17 cellular contexts compared by ENCODE assay signal in genomic region chr12:82144505-82144904, GRCh38.
"Had no signal": no experiment of that assay in that cellular context is flagged by ENCODE, and none has a peak within 500 bp of the region (broad histone marks: within the 10 kb centered on the region; RNA-seq: fewer than 3 reads in every experiment).

No MANE protein-coding gene starts in this region.

- H3K9me3 ChIP-seq: adrenal gland, gastroesophageal sphincter, heart left ventricle, prostate gland, right atrium auricular region, thyroid gland had no signal

- H3K27me3 ChIP-seq: adrenal gland, gastroesophageal sphincter, heart left ventricle, right atrium auricular region, thyroid gland had no signal

- H3K4me3 ChIP-seq: adrenal gland, gastroesophageal sphincter, heart left ventricle, prostate gland, right atrium auricular region, thyroid gland had no signal

- H3K36me3 ChIP-seq: adrenal gland, gastroesophageal sphincter, heart left ventricle, prostate gland, right atrium auricular region, thyroid gland had no signal

- ATAC-seq: activated naive CD4-positive, alpha-beta T cell treated with anti-CD3 and anti-CD28 coated beads, Interleukin-2, amount 50 U/mL, for 72 hours; activated T-cell treated with anti-CD3 and anti-CD28 coated beads, Interleukin-2, amount 50 U/mL, for 72 hours; gastroesophageal sphincter; heart left ventricle; naive thymus-derived CD8-positive, alpha-beta T cell had no signal

- DNase-seq: activated CD4-positive, alpha-beta T cell treated with anti-CD3 and anti-CD28 coated beads, Interleukin-2, amount 50 U/mL, for 1 hour; activated gamma-delta T cell; activated T-cell treated with anti-CD3 and anti-CD28 coated beads, Interleukin-2, amount 50 U/mL, for 72 hours; adrenal gland; cerebellar nuclear complex; cortex of kidney; heart left ventricle; immature natural killer cell; mesenchymal stem cell; naive thymus-derived CD8-positive, alpha-beta T cell; stimulated activated CD4-positive, alpha-beta T cell treated with anti-CD3 and anti-CD28 coated beads, Interleukin-2, amount 100 ng/mL, for 24 hours; stimulated activated naive CD4-positive, alpha-beta T cell treated with Interleukin-2 at 50 U/mL for 16 hours; thyroid gland had no signal

- H3K27ac ChIP-seq: adrenal gland, gastroesophageal sphincter, heart left ventricle, prostate gland, right atrium auricular region, thyroid gland had no signal

- H3K4me1 ChIP-seq: adrenal gland, gastroesophageal sphincter, heart left ventricle, prostate gland, right atrium auricular region, thyroid gland had no signal
